8 cellular contexts compared by ENCODE assay signal in the genomic region with DNA sequence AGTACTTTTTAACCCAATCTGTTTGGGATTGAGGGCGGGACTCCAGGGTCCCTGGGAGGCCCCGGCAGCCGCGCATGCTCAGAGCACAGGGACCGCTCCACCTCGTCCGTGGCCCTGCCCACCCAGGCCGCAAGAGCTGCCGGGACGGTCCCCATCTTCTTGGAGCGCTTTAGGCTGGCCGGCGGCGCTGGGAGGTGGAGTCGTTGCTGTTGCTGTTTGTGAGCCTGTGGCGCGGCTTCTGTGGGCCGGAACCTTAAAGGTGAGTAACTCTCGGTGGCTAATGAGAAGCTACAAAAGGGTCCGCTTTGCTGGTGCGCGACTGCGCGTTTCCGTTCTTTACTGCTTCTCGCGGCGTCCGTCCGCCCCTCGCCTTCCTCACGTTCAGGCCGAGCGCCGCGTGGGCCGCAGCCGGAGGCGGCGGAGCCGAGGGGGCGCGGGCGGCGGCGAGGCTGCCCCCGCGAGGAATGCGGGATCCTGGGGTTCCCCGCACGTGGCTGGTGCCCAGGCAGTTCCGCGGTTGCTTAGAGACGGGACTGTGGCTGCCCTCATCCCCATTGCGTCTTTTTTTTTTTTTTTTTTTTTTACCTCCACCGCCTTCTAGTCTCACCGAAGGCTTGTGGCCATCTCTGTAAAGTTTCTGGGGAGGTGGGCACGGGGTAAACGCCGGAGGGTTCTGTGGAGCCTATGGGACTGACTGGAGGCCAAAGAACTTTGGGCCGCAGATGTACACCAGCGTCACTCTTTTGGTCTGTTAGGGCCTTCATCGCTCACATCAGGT. TPM values are rescaled to one million over a fixed set of nuclear protein-coding genes. Genes with fewer than 3 reads are reported as not detected.
DNase-seq lines count a peak whose midpoint lies in the region; ATAC-seq and TF ChIP-seq lines count a peak whose summit lies in the region.

A gene (plus strand): TSS at position 154 of the 778 bp plus-strand sequence. CDS start 2,090 bp downstream, outside the sequence.

- peak within 1 kb of the TSS; percentile 83 for H3K4me3 ChIP-seq in DOHH2 (ENCODE audit: low read length)
- H3K4me3 ChIP-seq in GM23248, result peak within 1 kb of the TSS; percentile 97
- peak within 1 kb of the TSS; percentile 73 for H3K4me3 ChIP-seq in RWPE2 (ENCODE audit: severe bottlenecking)
- peak within 1 kb of the TSS; percentile 89 for H3K4me3 ChIP-seq in fibroblast of mammary gland (ENCODE audit: control insufficient read depth, low read depth, low read length)

- H3K36me3 Mint-ChIP-seq in activated T-helper 2 cell treated with anti-CD3 and anti-CD28 coated beads, Interferon-gamma antibody, Interleukin-2, Interleukin-4, amounts not matched to agents 10 μg/mL and 5 μg/mL and 100 μg/mL, durations not matched to agents 14 hours and 24 hours and 36 hours (ENCODE audit: low read depth), result peaks cover 25% of the 10 kb centered on the region
- no peaks in the 10 kb centered on the region for H3K36me3 Mint-ChIP-seq in natural killer cell

- H3K9me2 ChIP-seq in DOHH2 (replicated peaks; ENCODE audit: control insufficient read depth, low read length) (no peaks in the 10 kb centered on the region), GM23248 (ENCODE audit: insufficient read depth) (no peaks in the 10 kb centered on the region)

- peak within 1 kb of the TSS; percentile 92 for H3K4me2 ChIP-seq in DOHH2 (ENCODE audit: low read length)
- peak within 1 kb of the TSS; percentile 97 for H3K4me2 ChIP-seq in GM23248 (ENCODE audit: unreplicated experiment)

- H3K27ac Mint-ChIP-seq in activated T-helper 2 cell treated with anti-CD3 and anti-CD28 coated beads, Interferon-gamma antibody, Interleukin-2, Interleukin-4, amounts not matched to agents 10 μg/mL and 5 μg/mL and 100 μg/mL, durations not matched to agents 14 hours and 24 hours and 36 hours, result peak within 1 kb of the TSS; percentile 85
- peak within 1 kb of the TSS; percentile 90 to 93 for H3K27ac Mint-ChIP-seq in natural killer cell

- intact Hi-C loops in activated T-helper 2 cell treated with anti-CD3 and anti-CD28 coated beads, Interferon-gamma antibody, Interleukin-2, Interleukin-4, amounts not matched to agents 10 μg/mL and 5 μg/mL and 100 μg/mL, durations not matched to agents 14 hours and 24 hours and 36 hours (cut with micrococcal nuclease), result loop anchor here (1.0 to 10.0 kb wide), 4 partner anchors 25 to 434 kb away; a partner anchor contains a TSS
- intact Hi-C loops in natural killer cell (cut with micrococcal nuclease), result loop anchor here (2.0 to 10.0 kb wide), 2 partner anchors 26 to 104 kb away; a partner anchor contains a TSS

- no peak for TF ChIP-seq CTCF in DOHH2 (IDR thresholded peaks at IDR 0.05; ENCODE audit: low read depth, low read length, poor library complexity, severe bottlenecking)
- TF ChIP-seq CTCF in RWPE2 (IDR thresholded peaks at IDR 0.05; ENCODE audit: poor library complexity, severe bottlenecking), result no peak
- TF ChIP-seq CTCF in fibroblast of mammary gland (conservative IDR thresholded peaks at IDR 0.05; ENCODE audit: control insufficient read depth, insufficient read depth, low read depth, low read length), result no peak
- TF ChIP-seq CTCF in natural killer cell (IDR thresholded peaks at IDR 0.05), result no peak

- H4K20me1 ChIP-seq in DOHH2 (ENCODE audit: control insufficient read depth, insufficient read depth, low read depth, low read length) (no peaks in the 10 kb centered on the region), GM23248 (ENCODE audit: insufficient read depth) (no peaks in the 10 kb centered on the region)

- H3K4me1 Mint-ChIP-seq in activated T-helper 2 cell treated with anti-CD3 and anti-CD28 coated beads, Interferon-gamma antibody, Interleukin-2, Interleukin-4, amounts not matched to agents 10 μg/mL and 5 μg/mL and 100 μg/mL, durations not matched to agents 14 hours and 24 hours and 36 hours (ENCODE audit: low read depth), result peaks cover 12% of the 10 kb centered on the region
- H3K4me1 Mint-ChIP-seq in natural killer cell, result peaks cover 22% of the 10 kb centered on the region in 2 donors

- peaks cover 7% of the 10 kb centered on the region for H3F3A ChIP-seq in DOHH2 (ENCODE audit: control insufficient read depth, insufficient read depth)
- no peaks in the 10 kb centered on the region for H3F3A ChIP-seq in GM23248 (ENCODE audit: insufficient read depth)

- H3K79me2 ChIP-seq in DOHH2 (ENCODE audit: control insufficient read depth, low read length), result peaks cover 51% of the 10 kb centered on the region
- peaks cover 51% of the 10 kb centered on the region for H3K79me2 ChIP-seq in GM23248 (ENCODE audit: insufficient read depth)

- H3K4me3 Mint-ChIP-seq in activated T-helper 2 cell treated with anti-CD3 and anti-CD28 coated beads, Interferon-gamma antibody, Interleukin-2, Interleukin-4, amounts not matched to agents 10 μg/mL and 5 μg/mL and 100 μg/mL, durations not matched to agents 14 hours and 24 hours and 36 hours (ENCODE audit: low read depth), result peak within 1 kb of the TSS; percentile 86
- peak within 1 kb of the TSS; percentile 90 for H3K4me3 Mint-ChIP-seq in natural killer cell

- peaks cover 3% of the 10 kb centered on the region for H3K27me3 Mint-ChIP-seq in activated T-helper 2 cell treated with anti-CD3 and anti-CD28 coated beads, Interferon-gamma antibody, Interleukin-2, Interleukin-4, amounts not matched to agents 10 μg/mL and 5 μg/mL and 100 μg/mL, durations not matched to agents 14 hours and 24 hours and 36 hours (ENCODE audit: low read depth)
- H3K27me3 Mint-ChIP-seq in natural killer cell (ENCODE audit: low read depth in 2 of 2), result peaks cover under 1 to 2% of the 10 kb centered on the region in 2 donors

- H3K36me3 ChIP-seq in DOHH2 (ENCODE audit: control insufficient read depth, low read length) (peaks cover 46% of the 10 kb centered on the region), GM23248 (ENCODE audit: low read depth) (peaks cover 21% of the 10 kb centered on the region), RWPE2 (ENCODE audit: low read depth) (peaks cover 34% of the 10 kb centered on the region)

- in situ Hi-C loops in GM23248 (cut with MboI), result no loop called here

- H3K27ac ChIP-seq in DOHH2 (ENCODE audit: low read depth, low read length), result peak within 1 kb of the TSS; percentile 90
- H3K27ac ChIP-seq in GM23248, result peak within 1 kb of the TSS; percentile 89
- H3K27ac ChIP-seq in RWPE2 (ENCODE audit: poor library complexity, severe bottlenecking), result peak within 1 kb of the TSS; percentile 82

- WGBS in GM23248 (ENCODE audit: low coverage in 1 of 2, low lambda C conversion rate in 2 of 2, missing lambda C conversion rate in 2 of 2), 2 experiments, result 1 to 2% methylated on average over 63 of the region's 63 CpGs

- H3K9ac ChIP-seq in GM23248, result peak within 1 kb of the TSS; percentile 92

- H3K27me3 ChIP-seq in DOHH2 (ENCODE audit: control insufficient read depth, low read length) (no peaks in the 10 kb centered on the region), GM23248 (replicated peaks; ENCODE audit: insufficient read depth) (no peaks in the 10 kb centered on the region), RWPE2 (ENCODE audit: insufficient read depth, poor library complexity, severe bottlenecking) (no peaks in the 10 kb centered on the region)

- H3K9me3 ChIP-seq in DOHH2 (ENCODE audit: control insufficient read depth, insufficient read depth, low read length) (no peaks in the 10 kb centered on the region), GM23248 (ENCODE audit: low read depth) (no peaks in the 10 kb centered on the region), RWPE2 (ENCODE audit: severe bottlenecking) (no peaks in the 10 kb centered on the region)

- DNase-seq in GM23248 (peak; percentile 96), Kasumi-1 (lab: John Stamatoyannopoulos, UW) (peak; percentile 94 to 95), RWPE2 (ENCODE audit: low spot score) (peak; percentile 94), fibroblast of mammary gland (ENCODE audit: low read depth) (peak; percentile 89), natural killer cell (peak; percentile 84)
- peak; percentile 88 for DNase-seq in activated T-helper 2 cell treated with anti-CD3 and anti-CD28 coated beads, Interferon-gamma antibody, Interleukin-2, Interleukin-4, amounts not matched to agents 10 μg/mL and 5 μg/mL and 100 μg/mL, durations not matched to agents 14 hours and 24 hours and 36 hours (ENCODE audit: low spot score)
- peak; percentile 97 for DNase-seq in stimulated activated naive CD4-positive, alpha-beta T cell treated with Interleukin-2 at 50 U/mL for 16 hours (lab: John Stamatoyannopoulos, UW)

- peak within 1 kb of the TSS; percentile 96 for H2AFZ ChIP-seq in GM23248

- H3K4me1 ChIP-seq in DOHH2 (ENCODE audit: control insufficient read depth, low read length) (peaks cover 32% of the 10 kb centered on the region), GM23248 (ENCODE audit: insufficient read depth) (0 out of 2 replicates have a peak, but pooled peaks cover 4% of the 10 kb centered on the region), RWPE2 (ENCODE audit: insufficient read depth, poor library complexity, severe bottlenecking) (peaks cover 9% of the 10 kb centered on the region)

- no peaks in the 10 kb centered on the region for H3K9me3 Mint-ChIP-seq in activated T-helper 2 cell treated with anti-CD3 and anti-CD28 coated beads, Interferon-gamma antibody, Interleukin-2, Interleukin-4, amounts not matched to agents 10 μg/mL and 5 μg/mL and 100 μg/mL, durations not matched to agents 14 hours and 24 hours and 36 hours
- no peaks in the 10 kb centered on the region for H3K9me3 Mint-ChIP-seq in natural killer cell

- ATAC-seq in RWPE2 (ENCODE audit: low read depth), result peak; percentile 98
- peak; percentile 92 to 96 (median 92) for ATAC-seq in natural killer cell

RNA-seq across cellular contexts. Expression of the gene that starts here (rescaled TPM):
- total RNA-seq in GM23248 (2014; rRNA removed; shearing (Covaris generic)), result 80.4 and 97.6 TPM in 2 replicates
- 200 and 204 TPM in 2 replicates for polyA plus RNA-seq in GM23248 (2016; fragmentation: Nextera tagmentation; extraction: Ambion mirVana)
- total RNA-seq in activated T-helper 2 cell treated with anti-CD3 and anti-CD28 coated beads, Interferon-gamma antibody, Interleukin-2, Interleukin-4, amounts not matched to agents 10 μg/mL and 5 μg/mL and 100 μg/mL, durations not matched to agents 14 hours and 24 hours and 36 hours, result 99.7 and 111 TPM in 2 replicates
- 100 to 1,000 TPM in 2 of 3 donors, 10 to 100 TPM in 1; 95.5 to 125 (median 102) TPM for total RNA-seq in natural killer cell

Comparison
In these comparisons a context has a peak if more than half of its experiments do, and no peak if none do; other contexts are left out.
1. Peak in every context shown above with its lines: DNase-seq, ATAC-seq, H3K4me3 ChIP-seq and H3K27ac ChIP-seq.